In genomic region chr3:62265528-62265927, GRCh38 we compare ENCODE assay signal across 11 cellular contexts.
"Had no signal": no experiment of that assay in that cellular context is flagged by ENCODE, and none has a peak within 500 bp of the region (broad histone marks: within the 10 kb centered on the region; RNA-seq: fewer than 3 reads in every experiment).

No MANE protein-coding gene starts in this region.

- FAIRE-seq: H1, H54 had no signal

- H3K9me3 ChIP-seq: HAP-1 had no signal

- H3K36me3 ChIP-seq: HAP-1 had no signal

- ATAC-seq: GM23338, HCT116 had no signal

- H3K27ac ChIP-seq: GM23248 had no signal

- DNase-seq: GM23248, GOT3, H7, H9, HCEC 1CT, HFFc6 had no signal

- H2AFZ ChIP-seq: GM23248, GM23338 had no signal

- H3K4me3 ChIP-seq: GM23248, GM23338, HAP-1 had no signal

- H3K9ac ChIP-seq: GM23248 had no signal

- H3K4me2 ChIP-seq: GM23338 had no signal
